19 cellular contexts compared by ENCODE assay signal in genomic region chr16:89450537-89450936, GRCh38. TPM values are rescaled to one million over a fixed set of nuclear protein-coding genes. Genes with fewer than 3 reads are reported as not detected.
DNase-seq lines count a peak whose midpoint lies in the region; FAIRE-seq and TF ChIP-seq lines count a peak whose summit lies in the region.
"Had no signal": no experiment of that assay in that cellular context is flagged by ENCODE, and none has a peak within 500 bp of the region (broad histone marks: within the 10 kb centered on the region; RNA-seq: fewer than 3 reads in every experiment).

No MANE protein-coding gene starts in this region.

- peak overlapping the region; percentile 87 for H3K27ac Mint-ChIP-seq in Caco-2 (ENCODE audit: unreplicated experiment)
- H3K27ac Mint-ChIP-seq in astrocyte (ENCODE audit: unreplicated experiment) = no peak overlapping the region
- H3K27ac Mint-ChIP-seq in nephron progenitor cell = peak overlapping the region; percentile 75

- peaks cover 97% of the 10 kb centered on the region for H3K79me2 ChIP-seq in astrocyte (ENCODE audit: insufficient read depth, low read length)

- H3K36me3 ChIP-seq in BLaER1 treated with 17β-estradiol and CSF1 and Interleukin-3, amounts not matched to agents 10 nM and 100 nM = peaks cover 5 to 15% (median 8%) of the 10 kb centered on the region in 11 experiments; a peak in 8 of 22 replicates
- H3K36me3 ChIP-seq in Caco-2 (ENCODE audit: control insufficient read depth, insufficient read depth, low read length) = peaks cover 2% of the 10 kb centered on the region
- no peaks in the 10 kb centered on the region for H3K36me3 ChIP-seq in astrocyte (ENCODE audit: insufficient read depth, low read length)
- H3K36me3 ChIP-seq: left ventricle myocardium inferior, WERI-Rb-1 had no signal

- H3K36me3 Mint-ChIP-seq in Caco-2 (ENCODE audit: insufficient read depth, unreplicated experiment) = peaks cover 61% of the 10 kb centered on the region
- peaks cover 10% of the 10 kb centered on the region for H3K36me3 Mint-ChIP-seq in astrocyte (ENCODE audit: low read depth, unreplicated experiment)
- H3K36me3 Mint-ChIP-seq in nephron progenitor cell (ENCODE audit: low read depth) = peaks cover 17% of the 10 kb centered on the region

- H4K20me1 ChIP-seq in BLaER1 treated with 17β-estradiol and CSF1 and Interleukin-3, amounts not matched to agents 10 nM and 100 nM = peaks cover 100% of the 10 kb centered on the region in 11 experiments
- H4K20me1 ChIP-seq in astrocyte (ENCODE audit: insufficient read depth, low read length) = peaks cover 96% of the 10 kb centered on the region

- H3K4me3 Mint-ChIP-seq in Caco-2 (ENCODE audit: unreplicated experiment) (no peak overlapping the region), astrocyte (ENCODE audit: unreplicated experiment) (no peak overlapping the region), nephron progenitor cell (no peak overlapping the region)

- DNase-seq in Caco-2 = no peak
- no peak for DNase-seq in astrocyte (ENCODE audit: low read depth)
- DNase-seq in nephron progenitor cell = no peak
- no peak for DNase-seq in NCI-H510A treated with DMSO at 0.1 percent for 48 hours (lab: John Stamatoyannopoulos, UW)
- no peak for DNase-seq in COLO829 (ENCODE audit: low spot score)
- no peak for DNase-seq in effector CD8-positive, alpha-beta T cell (lab: John Stamatoyannopoulos, UW)
- DNase-seq: AML-193; anterior cingulate cortex; central memory CD4-positive, alpha-beta T cell; DMS 273 treated with DMSO at 0.1 percent for 48 hours; GDM1; H7; left ventricle myocardium inferior; NCI-H1930; NK-92 treated with Interleukin-12 subunit alpha and Interleukin-12 subunit beta, amount 100 ng/mL, for 24 hours; testis; WERI-Rb-1 had no signal

- intact Hi-C loops in Caco-2 (cut with micrococcal nuclease; ENCODE audit: unreplicated experiment) = no loop called here

- peaks cover 83 to 100% (median 97%) of the 10 kb centered on the region in 10 experiments for H3K4me1 ChIP-seq in BLaER1 treated with 17β-estradiol and CSF1 and Interleukin-3, amounts not matched to agents 10 nM and 100 nM
- H3K4me1 ChIP-seq in Caco-2 (peaks cover 21% of the 10 kb centered on the region), astrocyte (ENCODE audit: insufficient read depth, low read length) (peaks cover 21% of the 10 kb centered on the region)

- no TSS peak for BruUV-seq in Caco-2 (replicated peaks; lab: Mats Ljungman, UMichigan)

- H3K9me3 Mint-ChIP-seq in Caco-2 (ENCODE audit: unreplicated experiment) (no peaks in the 10 kb centered on the region), astrocyte (ENCODE audit: unreplicated experiment) (peaks cover 2% of the 10 kb centered on the region), nephron progenitor cell (peaks cover under 1% of the 10 kb centered on the region)

- no peaks in the 10 kb centered on the region for H3K9me3 ChIP-seq in BLaER1 treated with 17β-estradiol and CSF1 and Interleukin-3, amounts not matched to agents 10 nM and 100 nM (replicated peaks in 1 of 11)
- H3K9me3 ChIP-seq in Caco-2 = no peaks in the 10 kb centered on the region
- no peaks in the 10 kb centered on the region for H3K9me3 ChIP-seq in astrocyte (ENCODE audit: insufficient read depth, low read depth, low read length)
- H3K9me3 ChIP-seq: left ventricle myocardium inferior, testis had no signal

- POLR2A ChIA-PET in Caco-2 (lab: Charles Lee) = no interaction called here

- H3K27me3 ChIP-seq in BLaER1 treated with 17β-estradiol and CSF1 and Interleukin-3, amounts not matched to agents 10 nM and 100 nM = no peaks in the 10 kb centered on the region
- no peaks in the 10 kb centered on the region for H3K27me3 ChIP-seq in Caco-2 (replicated peaks; ENCODE audit: control insufficient read depth, insufficient read depth, low read length)
- H3K27me3 ChIP-seq in astrocyte (ENCODE audit: insufficient read depth, low read length) = no peaks in the 10 kb centered on the region
- H3K27me3 ChIP-seq: testis had no signal

- no peak for FAIRE-seq in astrocyte (lab: Jason Lieb, UNC)
- FAIRE-seq: RCC 7860 had no signal

- no peak overlapping the region; a peak in 1 of 22 replicates for H3K9ac ChIP-seq in BLaER1 treated with 17β-estradiol and CSF1 and Interleukin-3, amounts not matched to agents 10 nM and 100 nM
- no peak overlapping the region for H3K9ac ChIP-seq in astrocyte (ENCODE audit: low read length)

- H3K27me3 Mint-ChIP-seq in Caco-2 (ENCODE audit: insufficient read depth, unreplicated experiment) (no peaks in the 10 kb centered on the region), astrocyte (ENCODE audit: low read depth, unreplicated experiment) (no peaks in the 10 kb centered on the region), nephron progenitor cell (ENCODE audit: low read depth, poor library complexity) (no peaks in the 10 kb centered on the region)

- H3K4me3 ChIP-seq in BLaER1 treated with 17β-estradiol and CSF1 and Interleukin-3, amounts not matched to agents 10 nM and 100 nM = no peak overlapping the region
- H3K4me3 ChIP-seq in Caco-2 (ENCODE audit: low read depth, low read length) = no peak overlapping the region
- H3K4me3 ChIP-seq in astrocyte (ENCODE audit: insufficient read depth, low read depth, low read length) = no peak overlapping the region
- H3K4me3 ChIP-seq: left ventricle myocardium inferior, testis had no signal

- H2AFZ ChIP-seq in astrocyte (ENCODE audit: low read depth, low read length) = no peak overlapping the region

- no peak overlapping the region for H3K27ac ChIP-seq in BLaER1 treated with 17β-estradiol and CSF1 and Interleukin-3, amounts not matched to agents 10 nM and 100 nM
- no peak overlapping the region for H3K27ac ChIP-seq in astrocyte (ENCODE audit: low read depth, low read length)
- H3K27ac ChIP-seq: left ventricle myocardium inferior, testis, WERI-Rb-1 had no signal

- CTCF ChIA-PET in Caco-2 (lab: Charles Lee) = no interaction called here

- peak overlapping the region in 9 of 11 experiments; percentile 4 to 93 (median 33); a peak in 11 of 22 replicates for H3K4me2 ChIP-seq in BLaER1 treated with 17β-estradiol and CSF1 and Interleukin-3, amounts not matched to agents 10 nM and 100 nM
- H3K4me2 ChIP-seq in astrocyte (ENCODE audit: low read length) = peak overlapping the region; percentile 29

- H3K4me1 Mint-ChIP-seq in Caco-2 (ENCODE audit: low read depth, unreplicated experiment) (peaks cover 54% of the 10 kb centered on the region), astrocyte (ENCODE audit: low read depth, unreplicated experiment) (peaks cover 56% of the 10 kb centered on the region), nephron progenitor cell (peaks cover 45% of the 10 kb centered on the region)

- no peak for TF ChIP-seq CTCF in Caco-2 (IDR thresholded peaks at IDR 0.05; ENCODE audit: insufficient read depth in 1 of 2, low read depth in 1 of 2, low read length in 1 of 2, severe bottlenecking in 1 of 2, unreplicated experiment in 1 of 2)
- no peak for TF ChIP-seq CTCF in astrocyte (IDR thresholded peaks at IDR 0.05; ENCODE audit: insufficient read depth, low read depth, low read length)
- no peak for TF ChIP-seq CTCF in nephron progenitor cell (IDR thresholded peaks at IDR 0.05)

RNA-seq across cellular contexts. Expression of gene ANKRD11, which starts 39.8 kb away (rescaled TPM):
- total RNA-seq in Caco-2 (2022) = 297 TPM in 2 replicates
- 213 TPM in 2 replicates for total RNA-seq in astrocyte

RNA-seq across cellular contexts. Expression of gene SPG7, which starts 57.7 kb away (rescaled TPM):
- total RNA-seq in Caco-2 (2022) (159 and 178 TPM in 2 replicates), astrocyte (86.5 and 96.1 TPM in 2 replicates)
